Comparison of ENCODE assay signal across 16 cellular contexts in genomic region chr3:39398700-39399099, GRCh38. TPM values are rescaled to one million over a fixed set of nuclear protein-coding genes. Genes with fewer than 3 reads are reported as not detected.
DNase-seq lines count a peak whose midpoint lies in the region; ATAC-seq and TF ChIP-seq lines count a peak whose summit lies in the region.
"Had no signal": no experiment of that assay in that cellular context is flagged by ENCODE, and none has a peak within 500 bp of the region (broad histone marks: within the 10 kb centered on the region; RNA-seq: fewer than 3 reads in every experiment).

No MANE protein-coding gene starts in this region.

- no peak overlapping the region for H3K4me3 Mint-ChIP-seq in H9
- H3K4me3 Mint-ChIP-seq: activated naive CD8-positive, alpha-beta T cell; naive thymus-derived CD4-positive, alpha-beta T cell had no signal

- H2BK120ac ChIP-seq in H9 (ENCODE audit: low read depth, low read length, poor library complexity, severe bottlenecking) (no peak overlapping the region), mesendoderm (ENCODE audit: low read depth, low read length) (no peak overlapping the region)

- peak; percentile 49 for ATAC-seq in RWPE2 (ENCODE audit: low read depth)
- ATAC-seq in esophagus mucosa = peak; percentile 62
- ATAC-seq: naive thymus-derived CD4-positive, alpha-beta T cell had no signal

- no peak overlapping the region for H2BK5ac ChIP-seq in H9 (ENCODE audit: insufficient read length, low read length)
- H2BK5ac ChIP-seq in mesendoderm (ENCODE audit: low read length) = no peak overlapping the region

- H3K4me1 ChIP-seq in H9 (ENCODE audit: insufficient read depth, low read length) = no peaks in the 10 kb centered on the region
- H3K4me1 ChIP-seq in RWPE2 (ENCODE audit: insufficient read depth, poor library complexity, severe bottlenecking) = no peaks in the 10 kb centered on the region
- no peaks in the 10 kb centered on the region for H3K4me1 ChIP-seq in mesendoderm (ENCODE audit: control insufficient read depth, low read depth, low read length)
- H3K4me1 ChIP-seq: parathyroid adenoma, transverse colon had no signal

- H3K36me3 ChIP-seq in RWPE2 (ENCODE audit: low read depth) (peaks cover 25% of the 10 kb centered on the region), mesendoderm (ENCODE audit: control insufficient read depth, insufficient read depth, low read length) (no peaks in the 10 kb centered on the region)

- H3K4ac ChIP-seq in H9 (ENCODE audit: low read depth, low read length) (no peak overlapping the region), mesendoderm (ENCODE audit: low read depth, low read length) (no peak overlapping the region)

- no peaks in the 10 kb centered on the region for H3K23me2 ChIP-seq in H9 (ENCODE audit: insufficient read length, low read depth, low read length, poor library complexity, severe bottlenecking)

- H2AFZ ChIP-seq in H9 (ENCODE audit: low read length) = no peak overlapping the region
- H2AFZ ChIP-seq: parathyroid adenoma had no signal

- no peaks in the 10 kb centered on the region for H3K27me3 Mint-ChIP-seq in H9 (ENCODE audit: low read depth)
- H3K27me3 Mint-ChIP-seq: activated naive CD8-positive, alpha-beta T cell; naive thymus-derived CD4-positive, alpha-beta T cell had no signal

- no peak overlapping the region for H3K27ac ChIP-seq in H9 (ENCODE audit: insufficient read length, low read depth, low read length)
- no peak overlapping the region for H3K27ac ChIP-seq in RWPE2 (ENCODE audit: poor library complexity, severe bottlenecking)
- no peak overlapping the region for H3K27ac ChIP-seq in mesendoderm (ENCODE audit: low read depth, low read length)
- H3K27ac ChIP-seq: parathyroid adenoma, transverse colon had no signal

- no peak overlapping the region for H3T11ph ChIP-seq in H9 (ENCODE audit: low read length)

- no peak overlapping the region for H3K4me2 ChIP-seq in H9 (ENCODE audit: insufficient read depth, insufficient read length, low read length)
- no peak overlapping the region for H3K4me2 ChIP-seq in mesendoderm (ENCODE audit: low read length)

- H2BK12ac ChIP-seq in H9 (ENCODE audit: insufficient read length, low read depth, low read length) = no peak overlapping the region

- H2BK15ac ChIP-seq in H9 (ENCODE audit: low read depth, low read length) (no peak overlapping the region), mesendoderm (replicated peaks; ENCODE audit: low read depth) (no peak overlapping the region)

- no CpG with 5 or more reads among the region's 4 CpGs for WGBS in H9 (ENCODE audit: extremely low coverage, insufficient read length, low lambda C conversion rate)
- no CpG with 5 or more reads among the region's 4 CpGs for WGBS in mesendoderm (ENCODE audit: extremely low coverage, insufficient coverage, low lambda C conversion rate)

- H3K79me2 ChIP-seq in H9 (ENCODE audit: insufficient read depth, low read length) (no peaks in the 10 kb centered on the region), mesendoderm (ENCODE audit: control insufficient read depth, insufficient read depth, low read length) (no peaks in the 10 kb centered on the region)
- H3K79me2 ChIP-seq: parathyroid adenoma had no signal

- TF ChIP-seq CTCF in GM12873 (IDR thresholded peaks at IDR 0.05; ENCODE audit: insufficient read depth, low read depth, low read length, missing control alignments) = peak; percentile 13
- no peak; the same call in 2 of the 3 replicates for TF ChIP-seq CTCF in H9 (conservative IDR thresholded peaks at IDR 0.05)
- TF ChIP-seq CTCF in RWPE2 (IDR thresholded peaks at IDR 0.05; ENCODE audit: poor library complexity, severe bottlenecking) = no peak

- H2AK5ac ChIP-seq in H9 (ENCODE audit: insufficient read length, low read length) (no peak overlapping the region), mesendoderm (ENCODE audit: low read length) (no peak overlapping the region)

- H4K20me1 ChIP-seq in H9 (ENCODE audit: control insufficient read depth, insufficient read depth, insufficient read length) = no peaks in the 10 kb centered on the region

- H4K5ac ChIP-seq in H9 (ENCODE audit: insufficient read length, low read depth, low read length) (no peak overlapping the region), mesendoderm (ENCODE audit: low read length) (no peak overlapping the region)

- no peaks in the 10 kb centered on the region for H3K9me3 Mint-ChIP-seq in H9
- H3K9me3 Mint-ChIP-seq: naive thymus-derived CD4-positive, alpha-beta T cell had no signal

- no peaks in the 10 kb centered on the region for H3K27me3 ChIP-seq in H9 (ENCODE audit: insufficient read depth, low read length)
- no peaks in the 10 kb centered on the region for H3K27me3 ChIP-seq in RWPE2 (ENCODE audit: insufficient read depth, poor library complexity, severe bottlenecking)
- H3K27me3 ChIP-seq in mesendoderm (ENCODE audit: insufficient read depth, low read length, poor library complexity) = no peaks in the 10 kb centered on the region
- H3K27me3 ChIP-seq: transverse colon had no signal

- no peak overlapping the region for H3K9ac ChIP-seq in H9 (ENCODE audit: extremely low read depth, insufficient read length, low read length)
- no peak overlapping the region for H3K9ac ChIP-seq in mesendoderm (ENCODE audit: low read length)
- H3K9ac ChIP-seq: parathyroid adenoma had no signal

- no peak overlapping the region for H4K91ac ChIP-seq in H9 (ENCODE audit: insufficient read length, low read depth, low read length)

- no peak overlapping the region for H3K14ac ChIP-seq in H9 (ENCODE audit: insufficient read depth, low read length)

- no peaks in the 10 kb centered on the region for H3K9me3 ChIP-seq in H9 (ENCODE audit: control insufficient read depth, low read depth, low read length)
- no peaks in the 10 kb centered on the region for H3K9me3 ChIP-seq in RWPE2 (ENCODE audit: severe bottlenecking)
- H3K9me3 ChIP-seq: transverse colon had no signal

- H3K23ac ChIP-seq in H9 (ENCODE audit: insufficient read length, low read depth, low read length) = no peak overlapping the region
- H3K23ac ChIP-seq in mesendoderm (ENCODE audit: low read length) = no peak overlapping the region

- H3K4me3 ChIP-seq in RWPE2 (ENCODE audit: severe bottlenecking) = no peak overlapping the region
- no peak overlapping the region for H3K4me3 ChIP-seq in mesendoderm (ENCODE audit: low read length)
- H3K4me3 ChIP-seq: transverse colon had no signal

- no peak for DNase-seq in H9
- no peak for DNase-seq in RWPE2 (ENCODE audit: low spot score)
- DNase-seq in mesendoderm = no peak
- DNase-seq in NCI-H82 (lab: John Stamatoyannopoulos, UW) = no peak
- no peak for DNase-seq in AG20443 (ENCODE audit: low spot score)
- DNase-seq: COR-L47; hippocampal formation; mesenchymal stem cell; naive thymus-derived CD4-positive, alpha-beta T cell; NCI-H1930; stimulated activated naive CD4-positive, alpha-beta T cell treated with Interleukin-2 at 50 U/mL for 16 hours; transverse colon had no signal

- peaks cover 2 to 9% of the 10 kb centered on the region in 2 experiments; a peak in 2 of 4 replicates for H3K4me1 Mint-ChIP-seq in H9

- no peak overlapping the region for H4K8ac ChIP-seq in H9 (replicated peaks; ENCODE audit: insufficient read length, low read depth, low read length)
- no peak overlapping the region for H4K8ac ChIP-seq in mesendoderm (ENCODE audit: low read depth, low read length)

- peaks cover 7 to 68% (median 49%) of the 10 kb centered on the region in 3 experiments for H3K36me3 Mint-ChIP-seq in H9 (ENCODE audit: insufficient read depth in 1 of 3, low read depth in 3 of 3)

- H3K79me1 ChIP-seq in H9 (ENCODE audit: insufficient read depth, low read depth, low read length, poor library complexity, severe bottlenecking) (no peaks in the 10 kb centered on the region), mesendoderm (ENCODE audit: low read length) (no peaks in the 10 kb centered on the region)

- H3K18ac ChIP-seq in H9 (ENCODE audit: insufficient read length, low read depth, low read length) (no peak overlapping the region), mesendoderm (ENCODE audit: low read length) (no peak overlapping the region)

- H3K27ac Mint-ChIP-seq in H9 = peak overlapping the region in 2 of 3 experiments; percentile 3 to 61; a peak in 1 of 7 replicates
- H3K27ac Mint-ChIP-seq: activated naive CD8-positive, alpha-beta T cell had no signal

- H2BK20ac ChIP-seq in H9 (ENCODE audit: low read depth, low read length, poor library complexity, severe bottlenecking) = no peak overlapping the region

- no peak overlapping the region for H3K56ac ChIP-seq in H9 (ENCODE audit: insufficient read length, low read depth, low read length)
- no peak overlapping the region for H3K56ac ChIP-seq in mesendoderm (ENCODE audit: low read length)

RNA-seq across cellular contexts. Expression of gene RPSA, which starts 7.8 kb away (rescaled TPM):
- total RNA-seq in H9 (2021) (2,077 and 2,145 TPM in 2 replicates), esophagus mucosa (1,385 TPM)
- 2,947 TPM for polyA plus RNA-seq in mesendoderm (2013, experiment 1 of 2)
- polyA plus RNA-seq in mesendoderm (2013, experiment 2 of 2) = 2,912 TPM

RNA-seq across cellular contexts. Expression of gene SLC25A38, which starts 15.5 kb away (rescaled TPM):
- total RNA-seq in H9 (2021) (47.9 and 48.2 TPM in 2 replicates), esophagus mucosa (8.6 TPM)
- polyA plus RNA-seq in mesendoderm (2013, experiment 1 of 2) = 31.4 TPM
- polyA plus RNA-seq in mesendoderm (2013, experiment 2 of 2) = 31.1 TPM
